8 cellular contexts compared by ENCODE assay signal in the genomic region with DNA sequence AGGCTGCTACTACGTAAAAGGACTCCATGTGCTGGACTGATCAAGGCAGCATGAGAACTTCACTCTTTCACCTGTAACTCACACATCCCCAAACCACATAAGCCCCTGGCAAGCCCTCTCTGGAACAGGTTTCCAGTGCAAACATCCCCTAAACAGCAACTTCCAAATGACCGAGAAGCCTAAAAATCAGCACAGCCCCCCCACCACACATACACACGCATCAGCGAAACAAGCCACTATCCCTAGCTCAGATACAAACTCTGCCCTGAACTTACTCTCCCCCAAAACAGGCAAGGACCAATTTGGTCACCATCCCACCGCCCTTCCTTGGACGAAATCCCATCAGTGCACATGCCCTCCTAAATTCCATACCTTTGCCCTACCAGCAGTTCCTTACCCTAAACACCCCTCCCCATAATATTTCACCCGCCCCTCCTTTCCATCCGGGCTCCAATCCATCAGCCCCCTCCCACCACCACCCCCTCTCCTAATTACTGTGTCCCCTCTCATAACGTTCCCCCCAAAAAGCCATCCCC. TPM values are rescaled to one million over a fixed set of nuclear protein-coding genes. Genes with fewer than 3 reads are reported as not detected.
DNase-seq lines count a peak whose midpoint lies in the region; ATAC-seq, FAIRE-seq and TF ChIP-seq lines count a peak whose summit lies in the region.

No MANE protein-coding gene starts in this region.

- H3K36me3 ChIP-seq in SJSA1 (peaks cover 44% of the 10 kb centered on the region), ectodermal cell (ENCODE audit: control insufficient read depth, insufficient read depth, low read length) (peaks cover 1% of the 10 kb centered on the region)

- H3K4me3 ChIP-seq in GM12875 (ENCODE audit: low read depth, low read length) (peak overlapping the region; percentile 69), SJSA1 (peak overlapping the region; percentile 81), ectodermal cell (ENCODE audit: insufficient read depth, low read depth, low read length) (peak overlapping the region; percentile 74)

- FAIRE-seq in HTR-8/SVneo (lab: Jason Lieb, UNC), result no peak

- intact Hi-C loops in natural killer cell (cut with micrococcal nuclease), result no loop called here

- no peak for DNase-seq in SJSA1 (ENCODE audit: low read depth in 1 of 2, low spot score in 2 of 2)
- DNase-seq in natural killer cell, result no peak
- DNase-seq in NCI-H2171 treated with DMSO at 0.1 percent for 48 hours (lab: John Stamatoyannopoulos, UW), result no peak
- no peak for DNase-seq in HTR-8/SVneo (ENCODE audit: insufficient read length, low spot score)
- no peak for DNase-seq in glomerular visceral epithelial cell (ENCODE audit: extremely low spot score)

- peaks cover 18% of the 10 kb centered on the region for H3K4me1 ChIP-seq in SJSA1 (replicated peaks)
- peaks cover 5% of the 10 kb centered on the region for H3K4me1 ChIP-seq in ectodermal cell (ENCODE audit: control insufficient read depth, insufficient read depth, low read length)

- H3K27me3 ChIP-seq in SJSA1 (replicated peaks) (no peaks in the 10 kb centered on the region), ectodermal cell (ENCODE audit: control insufficient read depth, insufficient read depth, low read length, poor library complexity, severe bottlenecking) (no peaks in the 10 kb centered on the region)

- peak overlapping the region; percentile 87 to 99 for H3K27ac Mint-ChIP-seq in natural killer cell

- H3K27me3 Mint-ChIP-seq in natural killer cell (ENCODE audit: low read depth in 2 of 2), result no peaks in the 10 kb centered on the region

- TF ChIP-seq CTCF in GM12875 (IDR thresholded peaks at IDR 0.05; ENCODE audit: borderline replicate concordance, insufficient read depth, low read depth, low read length) (no peak), natural killer cell (IDR thresholded peaks at IDR 0.05) (no peak)

- no peak for ATAC-seq in natural killer cell
- no peak for ATAC-seq in HG03095 (IDR thresholded peaks at IDR 0.05; ENCODE audit: unreplicated experiment)

- H3K36me3 Mint-ChIP-seq in natural killer cell, result no peaks in the 10 kb centered on the region

- WGBS in ectodermal cell, 2 experiments, result 2 to 3% methylated on average over 9 of the region's 9 CpGs

- no peaks in the 10 kb centered on the region for H3K9me3 Mint-ChIP-seq in natural killer cell

- H3K9me3 ChIP-seq in SJSA1 (replicated peaks) (no peaks in the 10 kb centered on the region), ectodermal cell (ENCODE audit: control insufficient read depth, low read length) (no peaks in the 10 kb centered on the region)

- peak overlapping the region; percentile 94 for H3K4me3 Mint-ChIP-seq in natural killer cell

- peak overlapping the region; percentile 89 for H3K27ac ChIP-seq in SJSA1
- H3K27ac ChIP-seq in ectodermal cell (ENCODE audit: insufficient read depth, low read depth, low read length, poor library complexity, severe bottlenecking), result peak overlapping the region; percentile 98

- peaks cover 40 to 46% of the 10 kb centered on the region in 2 donors for H3K4me1 Mint-ChIP-seq in natural killer cell

RNA-seq across cellular contexts. Expression of gene LSM12, which starts 0.7 kb away (rescaled TPM):
- 44.0 and 69.7 TPM in 2 replicates for total RNA-seq in SJSA1 (2014; rRNA removed; shearing (Covaris generic))
- polyA plus RNA-seq in ectodermal cell (2013, experiment 1 of 4), result 76.3 TPM
- 74.7 TPM for polyA plus RNA-seq in ectodermal cell (2013, experiment 2 of 4)
- 56.0 TPM for polyA plus RNA-seq in ectodermal cell (2013, experiment 3 of 4)
- polyA plus RNA-seq in ectodermal cell (2013, experiment 4 of 4), result 60.3 TPM
- total RNA-seq in natural killer cell, result 10 to 100 TPM; 46.9 to 54.0 (median 51.8) TPM

RNA-seq across cellular contexts. Expression of gene G6PC3, which starts 4.8 kb away (rescaled TPM):
- 24.4 and 36.2 TPM in 2 replicates for total RNA-seq in SJSA1 (2014; rRNA removed; shearing (Covaris generic))
- polyA plus RNA-seq in ectodermal cell (2013, experiment 1 of 4), result 118 TPM
- 110 TPM for polyA plus RNA-seq in ectodermal cell (2013, experiment 2 of 4)
- 102 TPM for polyA plus RNA-seq in ectodermal cell (2013, experiment 3 of 4)
- polyA plus RNA-seq in ectodermal cell (2013, experiment 4 of 4), result 111 TPM
- total RNA-seq in natural killer cell, result 10 to 100 TPM; 18.2 to 21.7 (median 20.6) TPM

RNA-seq across cellular contexts. Expression of gene TMEM101, which starts 51.0 kb away (rescaled TPM):
- total RNA-seq in SJSA1 (2014; rRNA removed; shearing (Covaris generic)), result 77.4 and 78.7 TPM in 2 replicates
- polyA plus RNA-seq in ectodermal cell (2013, experiment 1 of 4), result 35.4 TPM
- polyA plus RNA-seq in ectodermal cell (2013, experiment 2 of 4), result 40.2 TPM
- polyA plus RNA-seq in ectodermal cell (2013, experiment 3 of 4), result 32.5 TPM
- 39.3 TPM for polyA plus RNA-seq in ectodermal cell (2013, experiment 4 of 4)
- total RNA-seq in natural killer cell, result 10 to 100 TPM; 11.3 to 13.9 (median 11.5) TPM

RNA-seq across cellular contexts. Expression of gene HDAC5, which starts 57.7 kb away (rescaled TPM):
- 143 and 298 TPM in 2 replicates for total RNA-seq in SJSA1 (2014; rRNA removed; shearing (Covaris generic))
- polyA plus RNA-seq in ectodermal cell (2013, experiment 1 of 4), result 68.9 TPM
- polyA plus RNA-seq in ectodermal cell (2013, experiment 2 of 4), result 81.9 TPM
- 71.9 TPM for polyA plus RNA-seq in ectodermal cell (2013, experiment 3 of 4)
- polyA plus RNA-seq in ectodermal cell (2013, experiment 4 of 4), result 81.7 TPM
- total RNA-seq in natural killer cell, result 100 to 1,000 TPM in 1 of 3 donors, 10 to 100 TPM in 2; 79.2 to 100 (median 91.9) TPM
